Comparison of ENCODE assay signal across 13 cellular contexts in the genomic region with DNA sequence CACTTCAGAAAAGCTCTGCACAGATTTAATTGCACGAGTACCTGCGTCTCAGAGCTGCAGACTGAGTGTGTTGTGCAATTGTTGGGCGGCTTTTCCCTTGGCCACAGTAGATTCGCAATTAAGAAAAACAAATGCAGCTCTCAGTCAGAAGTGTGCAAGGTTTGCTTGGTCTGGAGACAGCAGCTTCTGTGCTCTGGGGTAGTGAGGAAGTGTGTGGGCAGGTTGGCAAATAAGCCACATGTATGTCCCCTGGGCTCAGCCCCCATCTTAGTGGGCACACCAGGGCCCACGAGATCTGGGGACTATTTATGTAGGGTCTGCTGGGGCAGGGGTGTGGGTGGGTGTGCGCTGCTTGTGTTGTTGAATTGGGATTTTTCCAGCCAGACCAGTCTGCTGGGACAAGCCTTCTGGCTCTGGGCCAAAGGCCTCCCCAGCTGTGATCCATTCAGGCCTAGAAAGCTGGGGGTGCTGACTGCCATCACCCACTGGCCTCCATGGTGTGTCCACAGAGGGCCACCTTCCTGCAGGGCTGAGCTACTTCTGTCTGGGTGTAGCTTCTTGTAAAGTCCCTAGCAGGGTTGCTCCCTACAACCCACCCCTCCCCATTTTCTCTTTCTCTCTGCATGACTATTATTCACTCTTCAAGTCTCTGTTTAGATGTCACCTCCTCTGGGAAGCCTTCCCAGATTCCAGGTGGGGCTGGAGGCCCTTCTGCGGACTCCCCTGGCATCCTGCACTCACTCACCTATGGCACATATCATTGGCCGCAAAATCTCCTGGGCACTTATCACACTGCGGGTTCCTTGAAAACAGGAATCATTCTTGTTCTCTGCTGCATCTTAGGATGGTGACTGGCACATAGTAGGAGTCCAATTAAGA.
DNase-seq lines count a peak whose midpoint lies in the region; ATAC-seq and TF ChIP-seq lines count a peak whose summit lies in the region.
"Had no signal": no experiment of that assay in that cellular context is flagged by ENCODE, and none has a peak within 500 bp of the region (broad histone marks: within the 10 kb centered on the region; RNA-seq: fewer than 3 reads in every experiment).

No MANE protein-coding gene starts in this region.

- peaks cover 71% of the 10 kb centered on the region for H3K4me1 Mint-ChIP-seq in activated naive CD8-positive, alpha-beta T cell treated with anti-CD3 and anti-CD28 coated beads, Interleukin-2, amount 10 ng/mL, durations not matched to agents 7 days and 5 days
- H3K4me1 Mint-ChIP-seq in natural killer cell: peaks cover 68 to 75% of the 10 kb centered on the region in 2 donors
- H3K4me1 Mint-ChIP-seq in mesothelial cell of epicardium: peaks cover 4% of the 10 kb centered on the region

- no peak for TF ChIP-seq CTCF in Loucy (conservative IDR thresholded peaks at IDR 0.05; ENCODE audit: low read length)
- no peak for TF ChIP-seq CTCF in natural killer cell (IDR thresholded peaks at IDR 0.05)
- no peak for TF ChIP-seq CTCF in WERI-Rb-1 (IDR thresholded peaks at IDR 0.05; ENCODE audit: low read depth, low read length)
- no peak for TF ChIP-seq CTCF in mesothelial cell of epicardium (IDR thresholded peaks at IDR 0.05; ENCODE audit: unreplicated experiment)

- H2AFZ ChIP-seq in Loucy (ENCODE audit: low read length): no peak overlapping the region

- peak overlapping the region; percentile 31 for H3K4me3 Mint-ChIP-seq in activated naive CD8-positive, alpha-beta T cell treated with anti-CD3 and anti-CD28 coated beads, Interleukin-2, amount 10 ng/mL, durations not matched to agents 7 days and 5 days
- H3K4me3 Mint-ChIP-seq in natural killer cell (peak overlapping the region; percentile 58), mesothelial cell of epicardium (no peak overlapping the region)

- no peaks in the 10 kb centered on the region for H4K20me1 ChIP-seq in Loucy (ENCODE audit: insufficient read depth, low read length, poor library complexity, severe bottlenecking)

- H3K9me3 Mint-ChIP-seq in activated naive CD8-positive, alpha-beta T cell treated with anti-CD3 and anti-CD28 coated beads, Interleukin-2, amount 10 ng/mL, durations not matched to agents 7 days and 5 days: no peaks in the 10 kb centered on the region
- H3K9me3 Mint-ChIP-seq in natural killer cell: no peaks in the 10 kb centered on the region
- H3K9me3 Mint-ChIP-seq in mesothelial cell of epicardium: no peaks in the 10 kb centered on the region

- H3K36me3 Mint-ChIP-seq in activated naive CD8-positive, alpha-beta T cell treated with anti-CD3 and anti-CD28 coated beads, Interleukin-2, amount 10 ng/mL, durations not matched to agents 7 days and 5 days: no peaks in the 10 kb centered on the region
- H3K36me3 Mint-ChIP-seq in natural killer cell (no peaks in the 10 kb centered on the region), mesothelial cell of epicardium (no peaks in the 10 kb centered on the region)

- ATAC-seq in activated naive CD8-positive, alpha-beta T cell treated with anti-CD3 and anti-CD28 coated beads, Interleukin-2, amount 10 ng/mL, durations not matched to agents 7 days and 5 days (ENCODE audit: low read depth): no peak
- no peak for ATAC-seq in natural killer cell

- intact Hi-C loops in natural killer cell (cut with micrococcal nuclease): loop anchor here (5.0 kb wide), 1 partner anchor 78 kb away; a partner anchor contains a TSS

- DNase-seq in DMS 273 (lab: John Stamatoyannopoulos, UW; ENCODE audit: unreplicated experiment) (peak; percentile 34), DMS 273 treated with DMSO at 0.1 percent for 48 hours (lab: John Stamatoyannopoulos, UW) (no peak), natural killer cell (no peak), WERI-Rb-1 (no peak), NCI-H345 treated with DMSO at 0.1 percent for 48 hours (lab: John Stamatoyannopoulos, UW; ENCODE audit: unreplicated experiment) (no peak), mesothelial cell of epicardium (ENCODE audit: low spot score in 2 of 2, unreplicated experiment in 2 of 2) (no peak)
- no peak for DNase-seq in activated naive CD8-positive, alpha-beta T cell treated with anti-CD3 and anti-CD28 coated beads, Interleukin-2, amount 10 ng/mL, durations not matched to agents 7 days and 5 days
- DNase-seq: activated CD4-positive, CD25-positive, alpha-beta regulatory T cell treated with anti-CD3 and anti-CD28 coated beads, Interleukin-2, amount 50 U/mL, for 72 hours; DMS53; NCI-H2029 treated with DMSO at 0.1 percent for 48 hours; RPMI8226 had no signal

- H3K9me3 ChIP-seq in Loucy (ENCODE audit: insufficient read depth, low read depth, low read length) (no peaks in the 10 kb centered on the region), WERI-Rb-1 (ENCODE audit: severe bottlenecking) (no peaks in the 10 kb centered on the region)

- H3F3A ChIP-seq in Loucy (ENCODE audit: low read depth): peaks cover 2% of the 10 kb centered on the region; the same call in 1 of the 2 replicates

- H3K27me3 ChIP-seq in Loucy (ENCODE audit: insufficient read depth, low read length, poor library complexity, severe bottlenecking): no peaks in the 10 kb centered on the region
- no peaks in the 10 kb centered on the region for H3K27me3 ChIP-seq in WERI-Rb-1 (ENCODE audit: insufficient read depth, low read depth, severe bottlenecking)

- no peak overlapping the region for H3K27ac ChIP-seq in WERI-Rb-1
- H3K27ac ChIP-seq: 22Rv1 had no signal

- H3K4me2 ChIP-seq in Loucy (ENCODE audit: low read depth, low read length, poor library complexity, severe bottlenecking): peak overlapping the region; percentile 31

- H3K4me1 ChIP-seq in Loucy (ENCODE audit: insufficient read depth, low read length, poor library complexity, severe bottlenecking): peaks cover 92% of the 10 kb centered on the region

- H3K4me3 ChIP-seq in Loucy (ENCODE audit: low read length, poor library complexity, severe bottlenecking): no peak overlapping the region
- H3K4me3 ChIP-seq in WERI-Rb-1 (ENCODE audit: low read depth, low read length): no peak overlapping the region

- peaks cover 85% of the 10 kb centered on the region; the same call in 1 of the 2 replicates for H3K79me2 ChIP-seq in Loucy (ENCODE audit: insufficient read depth, low read length)

- H3K27ac Mint-ChIP-seq in activated naive CD8-positive, alpha-beta T cell treated with anti-CD3 and anti-CD28 coated beads, Interleukin-2, amount 10 ng/mL, durations not matched to agents 7 days and 5 days: no peak overlapping the region
- peak overlapping the region; percentile 79 to 83 for H3K27ac Mint-ChIP-seq in natural killer cell
- no peak overlapping the region for H3K27ac Mint-ChIP-seq in mesothelial cell of epicardium

- no peaks in the 10 kb centered on the region for H3K9me2 ChIP-seq in Loucy (replicated peaks; ENCODE audit: low read depth, low read length)

- POLR2A ChIA-PET in activated naive CD8-positive, alpha-beta T cell treated with anti-CD3 and anti-CD28 coated beads, Interleukin-2, amount 10 ng/mL, durations not matched to agents 7 days and 5 days (lab: Charles Lee): interaction anchor here (1.0 kb wide), 2 partner anchors 28 to 77 kb away, joined by 3 read pairs; a partner anchor contains a TSS

- H3K36me3 ChIP-seq in Loucy (ENCODE audit: insufficient read depth, low read length): no peaks in the 10 kb centered on the region
- no peaks in the 10 kb centered on the region for H3K36me3 ChIP-seq in WERI-Rb-1

- peak overlapping the region; percentile 21 for H3K9ac ChIP-seq in Loucy (ENCODE audit: low read depth, low read length, poor library complexity, severe bottlenecking)

- H3K27me3 Mint-ChIP-seq in activated naive CD8-positive, alpha-beta T cell treated with anti-CD3 and anti-CD28 coated beads, Interleukin-2, amount 10 ng/mL, durations not matched to agents 7 days and 5 days: peaks cover 2% of the 10 kb centered on the region
- no peaks in the 10 kb centered on the region for H3K27me3 Mint-ChIP-seq in natural killer cell (ENCODE audit: low read depth in 2 of 2)
- no peaks in the 10 kb centered on the region for H3K27me3 Mint-ChIP-seq in mesothelial cell of epicardium (ENCODE audit: low read depth)

Comparison
In these comparisons a context has a peak if more than half of its experiments do, and no peak if none do; other contexts are left out.
1. H3K27ac Mint-ChIP-seq: peak in natural killer cell (2 of 2); none in activated naive CD8-positive, alpha-beta T cell treated with anti-CD3 and anti-CD28 coated beads, Interleukin-2, amount 10 ng/mL, durations not matched to agents 7 days and 5 days (single experiment) and mesothelial cell of epicardium (single experiment).